28 cellular contexts compared by ENCODE assay signal in the genomic region with DNA sequence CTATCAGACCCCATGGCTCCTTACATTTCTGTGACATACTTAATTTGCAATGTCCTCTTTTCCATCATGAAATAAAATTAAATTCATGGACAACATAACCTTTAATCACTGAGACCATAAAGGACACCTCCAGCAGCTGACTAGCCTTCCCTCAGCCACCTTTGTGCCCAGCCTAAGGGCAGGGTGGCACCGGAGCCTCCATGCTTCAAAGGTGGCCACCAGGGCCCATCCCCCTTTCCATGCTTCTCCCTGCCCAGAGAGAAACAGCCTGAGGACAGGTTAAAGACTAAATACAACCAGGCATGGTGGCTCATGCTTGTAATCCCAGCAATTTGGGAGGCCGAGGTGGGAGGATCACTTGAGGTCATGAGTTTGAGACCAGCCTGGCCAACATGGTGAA.
"Had no signal": no experiment of that assay in that cellular context is flagged by ENCODE, and none has a peak within 500 bp of the region (broad histone marks: within the 10 kb centered on the region; RNA-seq: fewer than 3 reads in every experiment).

No MANE protein-coding gene starts in this region.

- H3K36me3 Mint-ChIP-seq: activated naive CD4-positive, alpha-beta T cell treated with anti-CD3 and anti-CD28 coated beads, Interleukin-2, amount 50 U/mL, for 72 hours had no signal

- DNase-seq: activated CD4-positive, alpha-beta T cell treated with anti-CD3 and anti-CD28 coated beads for 4 hours; activated CD4-positive, alpha-beta T cell treated with anti-CD3 and anti-CD28 coated beads, Interleukin-2, amount 50 U/mL, for 4 hours; activated naive CD4-positive, alpha-beta T cell; activated T-cell treated with anti-CD3 and anti-CD28 coated beads for 4 hours; activated T-cell treated with anti-CD3 and anti-CD28 coated beads, Interleukin-2, amount 50 U/mL, for 72 hours; dermis blood vessel endothelial cell; effector CD4-positive, alpha-beta T cell; foreskin keratinocyte; heart left ventricle; hypothalamus; kidney glomerular epithelial cell; left lung; mesendoderm; occipital lobe; right cardiac atrium; stimulated activated CD4-positive, alpha-beta T cell treated with anti-CD3 and anti-CD28 coated beads, Interleukin-12 subunit alpha, Interleukin-12 subunit beta, amount 100 ng/mL, for 4 hours; stimulated activated CD4-positive, alpha-beta T cell treated with anti-CD3 and anti-CD28 coated beads, Interleukin-4, amount 100 ng/mL, for 24 hours; stimulated activated naive B cell treated with anti-CD40 and anti-IgM and Interleukin-4, amounts not matched to agents 10 μg/mL and 1 μg/mL and 100 μg/mL, for 72 hours; stomach; T-helper 1 cell had no signal

- ATAC-seq: activated naive CD4-positive, alpha-beta T cell treated with anti-CD3 and anti-CD28 coated beads, Interleukin-2, amount 50 U/mL, for 72 hours; activated T-cell treated with anti-CD3 and anti-CD28 coated beads, Interleukin-2, amount 50 U/mL, for 72 hours; stimulated activated naive B cell treated with anti-CD40 and anti-IgM and Interleukin-4, amounts not matched to agents 10 μg/mL and 1 μg/mL and 100 μg/mL, for 72 hours had no signal

- H3K4me1 Mint-ChIP-seq: neural crest cell had no signal

- H3K27ac Mint-ChIP-seq: activated naive CD4-positive, alpha-beta T cell treated with anti-CD3 and anti-CD28 coated beads, Interleukin-2, amount 50 U/mL, for 72 hours; activated T-cell treated with anti-CD3 and anti-CD28 coated beads, Interleukin-2, amount 50 U/mL, for 72 hours; stimulated activated naive B cell treated with anti-CD40 and anti-IgM and Interleukin-4, amounts not matched to agents 10 μg/mL and 1 μg/mL and 100 μg/mL, for 72 hours; T-helper 2 cell treated with Interferon-gamma antibody and Interleukin-4, amounts not matched to agents 5 μg/mL and 100 μg/mL, for 36 hours had no signal

- H3K27me3 ChIP-seq: esophagus muscularis mucosa, foreskin keratinocyte, heart left ventricle, left lung, stomach, suprapubic skin, tibial nerve had no signal

- H3K4me3 Mint-ChIP-seq: activated T-cell treated with anti-CD3 and anti-CD28 coated beads, Interleukin-2, amount 50 U/mL, for 72 hours; neural crest cell; stimulated activated naive B cell treated with anti-CD40 and anti-IgM and Interleukin-4, amounts not matched to agents 10 μg/mL and 1 μg/mL and 100 μg/mL, for 72 hours; T-helper 2 cell treated with Interferon-gamma antibody and Interleukin-4, amounts not matched to agents 5 μg/mL and 100 μg/mL, for 36 hours had no signal

- H3K9me3 ChIP-seq: esophagus muscularis mucosa, heart left ventricle, left lung, stomach, suprapubic skin, tibial nerve had no signal

- H3K4me3 ChIP-seq: esophagus muscularis mucosa, heart left ventricle, left lung, lung, stomach, suprapubic skin, tibial nerve had no signal

- H3K27me3 Mint-ChIP-seq: central memory CD8-positive, alpha-beta T cell; stimulated activated naive B cell treated with anti-CD40 and anti-IgM and Interleukin-4, amounts not matched to agents 10 μg/mL and 1 μg/mL and 100 μg/mL, for 72 hours had no signal

- H3K9me3 Mint-ChIP-seq: activated naive CD4-positive, alpha-beta T cell treated with anti-CD3 and anti-CD28 coated beads, Interleukin-2, amount 50 U/mL, for 72 hours; activated T-cell treated with anti-CD3 and anti-CD28 coated beads, Interleukin-2, amount 50 U/mL, for 72 hours; central memory CD8-positive, alpha-beta T cell; neural crest cell; stimulated activated naive B cell treated with anti-CD40 and anti-IgM and Interleukin-4, amounts not matched to agents 10 μg/mL and 1 μg/mL and 100 μg/mL, for 72 hours; T-helper 2 cell treated with Interferon-gamma antibody and Interleukin-4, amounts not matched to agents 5 μg/mL and 100 μg/mL, for 36 hours had no signal

- H3K4me1 ChIP-seq: foreskin keratinocyte had no signal

- H3K27ac ChIP-seq: esophagus muscularis mucosa, foreskin keratinocyte, heart left ventricle, left lung, suprapubic skin had no signal

- H3K36me3 ChIP-seq: esophagus muscularis mucosa, heart left ventricle, left lung, stomach, suprapubic skin had no signal
